8 cellular contexts compared by ENCODE assay signal in the genomic region with DNA sequence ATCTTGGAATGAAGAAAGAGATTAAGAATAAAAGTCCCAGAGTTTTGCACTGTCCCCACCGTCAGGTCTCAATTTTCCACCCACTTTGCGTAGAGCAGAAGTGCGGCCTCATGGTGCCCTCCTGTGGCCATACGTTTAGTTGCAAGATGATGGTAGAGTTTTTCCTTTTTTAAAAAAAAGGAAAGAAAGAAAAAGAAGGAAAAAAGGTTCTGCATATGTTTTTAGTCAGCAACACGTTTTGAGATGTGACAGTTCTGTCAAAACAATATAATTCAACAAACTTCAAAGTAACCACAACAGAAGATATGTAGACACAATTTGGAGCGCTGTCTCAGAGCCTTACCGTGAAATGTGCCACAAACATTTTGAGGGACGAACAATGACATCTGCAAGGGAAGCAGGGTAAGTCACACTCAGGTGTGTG. TPM values are rescaled to one million over a fixed set of nuclear protein-coding genes. Genes with fewer than 3 reads are reported as not detected.
DNase-seq lines count a peak whose midpoint lies in the region; ATAC-seq and TF ChIP-seq lines count a peak whose summit lies in the region.

No MANE protein-coding gene starts in this region.

- peak overlapping the region; percentile 23 for H3K27ac Mint-ChIP-seq in CD8-positive, alpha-beta T cell

- H3K4me3 ChIP-seq in CD8-positive, alpha-beta T cell (ENCODE audit: low read depth, low read length) = no peak overlapping the region
- H3K4me3 ChIP-seq in HCT116 (replicated peaks in 1 of 2; ENCODE audit: low read depth in 1 of 2, low read length in 2 of 2) (no peak overlapping the region), SK-N-SH (ENCODE audit: low read depth in 2 of 2, low read length in 1 of 2) (no peak overlapping the region; a peak in 1 of 4 replicates), heart right ventricle (no peak overlapping the region), gastrocnemius medialis (no peak overlapping the region)

- H4K20me1 ChIP-seq in HCT116 (ENCODE audit: insufficient read depth) = no peaks in the 10 kb centered on the region
- no peaks in the 10 kb centered on the region for H4K20me1 ChIP-seq in SK-N-SH (ENCODE audit: insufficient read depth)

- H3K4me1 Mint-ChIP-seq in CD8-positive, alpha-beta T cell (ENCODE audit: low read depth) = peaks cover 7% of the 10 kb centered on the region

- H3K9me2 ChIP-seq in HCT116 (ENCODE audit: insufficient read depth) (no peaks in the 10 kb centered on the region), SK-N-SH (no peaks in the 10 kb centered on the region)

- peak overlapping the region; percentile 11; the same call in 1 of the 2 replicates for H3K4me2 ChIP-seq in HCT116 (ENCODE audit: low read length)
- H3K4me2 ChIP-seq in SK-N-SH = no peak overlapping the region

- H3K36me3 ChIP-seq in CD8-positive, alpha-beta T cell (ENCODE audit: insufficient read depth, low read length) = no peaks in the 10 kb centered on the region
- H3K36me3 ChIP-seq in HCT116 (ENCODE audit: control insufficient read depth in 1 of 2, insufficient read depth in 2 of 2, low read length in 2 of 2) (no peaks in the 10 kb centered on the region), SK-N-SH (replicated peaks in 1 of 2; ENCODE audit: control insufficient read depth in 1 of 2, insufficient read depth in 2 of 2, low read length in 1 of 2) (no peaks in the 10 kb centered on the region), heart right ventricle (no peaks in the 10 kb centered on the region), gastrocnemius medialis (no peaks in the 10 kb centered on the region)

- H3K36me3 Mint-ChIP-seq in CD8-positive, alpha-beta T cell = no peaks in the 10 kb centered on the region

- H3K27me3 Mint-ChIP-seq in CD8-positive, alpha-beta T cell (ENCODE audit: low read depth) = no peaks in the 10 kb centered on the region

- WGBS in SK-N-SH (ENCODE audit: low lambda C conversion rate) = 34% methylated on average over 8 of the region's 8 CpGs
- WGBS in heart right ventricle, 2 donors = 21 to 23% methylated on average over 8 of the region's 8 CpGs

- no TSS peak for BruUV-seq in HCT116 (replicated peaks; lab: Mats Ljungman, UMichigan)

- H3F3A ChIP-seq in SK-N-SH (replicated peaks; ENCODE audit: insufficient read depth) = no peaks in the 10 kb centered on the region

- in situ Hi-C loops in gastrocnemius medialis (cut with MboI; ENCODE audit: low sequenced_read_pairs in 4 of 4) = loop anchor here (25.0 kb wide), 5 partner anchors 424 to 1374 kb away; a partner anchor contains a TSS

- TF ChIP-seq RAD21 in HCT116 (IDR thresholded peaks at IDR 0.05; ENCODE audit: low read depth) (peak; percentile 88), SK-N-SH (IDR thresholded peaks at IDR 0.05; ENCODE audit: low read length) (peak; percentile 97)

- H3K9me3 ChIP-seq in CD8-positive, alpha-beta T cell (ENCODE audit: low read length) = no peaks in the 10 kb centered on the region
- H3K9me3 ChIP-seq in HCT116 (ENCODE audit: control insufficient read depth in 1 of 2, insufficient read depth in 1 of 2, low read depth in 1 of 2, low read length in 2 of 2) (no peaks in the 10 kb centered on the region), SK-N-SH (no peaks in the 10 kb centered on the region), heart right ventricle (no peaks in the 10 kb centered on the region), gastrocnemius medialis (no peaks in the 10 kb centered on the region)

- no peaks in the 10 kb centered on the region for H3K4me1 ChIP-seq in CD8-positive, alpha-beta T cell (ENCODE audit: insufficient read depth, low read length)
- H3K4me1 ChIP-seq in HCT116 (ENCODE audit: control insufficient read depth in 1 of 2, insufficient read depth in 2 of 2, low read length in 2 of 2) (no peaks in the 10 kb centered on the region), SK-N-SH (ENCODE audit: control insufficient read depth in 1 of 2, insufficient read depth in 2 of 2, low read depth in 1 of 2, low read length in 1 of 2) (no peaks in the 10 kb centered on the region), heart right ventricle (peaks cover 0 to 8% (median 0%) of the 10 kb centered on the region in 9 donors), gastrocnemius medialis (peaks cover 0 to 3% of the 10 kb centered on the region in 2 donors)

- peak overlapping the region; percentile 27 for H3K4me3 Mint-ChIP-seq in CD8-positive, alpha-beta T cell

- no peaks in the 10 kb centered on the region for H3K79me2 ChIP-seq in HCT116 (ENCODE audit: insufficient read depth, low read length)
- H3K79me2 ChIP-seq in SK-N-SH (ENCODE audit: insufficient read depth) = no peaks in the 10 kb centered on the region

- RAD21 ChIA-PET in HCT116 (lab: Charles Lee; ENCODE audit: low non-redundant PET in 1 of 2, low total read pairs in 2 of 2, uncharacterized antibody in 2 of 2, unreplicated experiment in 2 of 2) = interaction anchor here (0.8 to 1.2 kb wide), 3 partner anchors 234 to 235 kb away, joined by 3 read pairs; no protein-coding TSS in a partner anchor

- no peaks in the 10 kb centered on the region for H3K27me3 ChIP-seq in CD8-positive, alpha-beta T cell (ENCODE audit: insufficient read depth, low read length)
- H3K27me3 ChIP-seq in HCT116 (ENCODE audit: insufficient read depth, low read length) (no peaks in the 10 kb centered on the region), SK-N-SH (ENCODE audit: insufficient read depth) (no peaks in the 10 kb centered on the region), heart right ventricle (no peaks in the 10 kb centered on the region), gastrocnemius medialis (no peaks in the 10 kb centered on the region)

- intact Hi-C loops in CD8-positive, alpha-beta T cell (cut with DNase I, micrococcal nuclease) = loop anchor here (1.0 to 10.0 kb wide), 8 partner anchors 29 to 1371 kb away; no protein-coding TSS in a partner anchor
- intact Hi-C loops in HCT116 (cut with micrococcal nuclease) (loop anchor here (1.0 to 5.0 kb wide), 4 partner anchors 148 to 1374 kb away; no protein-coding TSS in a partner anchor), heart right ventricle (cut with DNase I) (loop anchor here in 9 of 10 donors (1.0 to 10.0 kb wide), 12 partner anchors 141 to 1371 kb away; a partner anchor contains a TSS), gastrocnemius medialis (cut with DNase I; ENCODE audit: low total_unique reads) (loop anchor here (5.0 to 10.0 kb wide), 4 partner anchors 151 to 1211 kb away; no protein-coding TSS in a partner anchor)

- TF ChIP-seq EP300 in SK-N-SH (IDR thresholded peaks at IDR 0.05; ENCODE audit: borderline replicate concordance in 1 of 2, low read depth in 1 of 2, low read length in 1 of 2) = no peak

- peak in 6 of 7 experiments; percentile 15 to 68 (median 44) for DNase-seq in CD8-positive, alpha-beta T cell
- DNase-seq in HCT116 (ENCODE audit: low read depth, low spot score) (peak; percentile 38), SK-N-SH (peak; percentile 71), heart right ventricle (peak; percentile 21 to 35), gastrocnemius medialis (peak in 1 of 2 donors; percentile 16), HuH-7.5 (ENCODE audit: low spot score) (no peak)
- peak; percentile 2 for DNase-seq in activated naive CD8-positive, alpha-beta T cell treated with anti-CD3 and anti-CD28 coated beads, Interleukin-2, amount 50 U/mL, for 16 hours (ENCODE audit: low read depth, low spot score)

- no peaks in the 10 kb centered on the region for H3K9me3 Mint-ChIP-seq in CD8-positive, alpha-beta T cell

- no peak overlapping the region for H3K27ac ChIP-seq in CD8-positive, alpha-beta T cell (ENCODE audit: low read depth, low read length)
- H3K27ac ChIP-seq in HCT116 (ENCODE audit: low read depth, low read length) = no peak overlapping the region
- no peak overlapping the region for H3K27ac ChIP-seq in SK-N-SH (ENCODE audit: low read depth in 2 of 2, low read length in 1 of 2)
- H3K27ac ChIP-seq in heart right ventricle = no peak overlapping the region
- no peak overlapping the region for H3K27ac ChIP-seq in gastrocnemius medialis

- no peak for TF ChIP-seq POLR2A in HCT116 (IDR thresholded peaks at IDR 0.05; ENCODE audit: borderline replicate concordance, extremely low read depth, insufficient read depth, insufficient read length)
- no peak for TF ChIP-seq POLR2A in gastrocnemius medialis (IDR thresholded peaks at IDR 0.05)

- peak; percentile 73 for ATAC-seq in CD8-positive, alpha-beta T cell
- peak; percentile 83 for ATAC-seq in HCT116
- peak in 7 of 8 donors; percentile 41 to 72 (median 66) for ATAC-seq in heart right ventricle
- ATAC-seq in gastrocnemius medialis = peak; percentile 61 to 64
- ATAC-seq in GM19467 (IDR thresholded peaks at IDR 0.05; ENCODE audit: unreplicated experiment) = no peak

- H3K9ac ChIP-seq in HCT116 (ENCODE audit: low read length) (no peak overlapping the region), SK-N-SH (no peak overlapping the region)

- CTCF ChIA-PET in CD8-positive, alpha-beta T cell (lab: Charles Lee) = interaction anchor here (0.6 to 3.3 kb wide), 21 partner anchors 10 to 1542 kb away, joined by 3 to 28 read pairs (median 4); no protein-coding TSS in a partner anchor
- CTCF ChIA-PET in HCT116 (lab: Charles Lee) = interaction anchor here (0.6 to 2.7 kb wide), 3 partner anchors 216 to 420 kb away, joined by 3 to 43 read pairs (median 3); no protein-coding TSS in a partner anchor
- CTCF ChIA-PET in SK-N-SH (lab: Yijun Ruan, JAX) = interaction anchor here (0.6 to 4.2 kb wide), 29 partner anchors 10 to 1375 kb away, joined by 3 to 36 read pairs (median 4); a partner anchor contains a TSS

- TF ChIP-seq CTCF in CD8-positive, alpha-beta T cell (IDR thresholded peaks at IDR 0.05) = peak; percentile 92
- TF ChIP-seq CTCF in HCT116 (IDR thresholded peaks at IDR 0.05 in 2 of 3, conservative IDR thresholded peaks at IDR 0.05 in 1 of 3; ENCODE audit: borderline replicate concordance in 1 of 3, insufficient read depth in 1 of 3, low read depth in 2 of 3, low read length in 2 of 3) (peak; percentile 58 to 88 (median 78); a peak in 5 of 6 replicates), SK-N-SH (IDR thresholded peaks at IDR 0.05) (peak; percentile 85), heart right ventricle (IDR thresholded peaks at IDR 0.05) (peak; percentile 64 to 88 (median 84)), gastrocnemius medialis (IDR thresholded peaks at IDR 0.05 in 4 of 5, conservative IDR thresholded peaks at IDR 0.05 in 1 of 5) (peak; percentile 67 to 79 (median 76))

- POLR2A ChIA-PET in CD8-positive, alpha-beta T cell (lab: Charles Lee) = interaction anchor here (0.6 kb wide), 1 partner anchor 425 kb away, joined by 3 read pairs; no protein-coding TSS in a partner anchor
- POLR2A ChIA-PET in HCT116 (lab: Charles Lee) (no interaction called here), SK-N-SH (lab: Yijun Ruan, JAX) (no interaction called here)

- H2AFZ ChIP-seq in HCT116 (ENCODE audit: low read depth, low read length, poor library complexity, severe bottlenecking) = no peak overlapping the region
- peak overlapping the region; percentile 60; the same call in 1 of the 2 replicates for H2AFZ ChIP-seq in SK-N-SH (ENCODE audit: low read depth)

RNA-seq across cellular contexts. Expression of a gene that starts 24.6 kb away (rescaled TPM):
- total RNA-seq in CD8-positive, alpha-beta T cell = 10 to 100 TPM in 1 of 2 experiments, 1 to 10 TPM in 1; 9.5 to 11.0 TPM
- 5.1 TPM for total RNA-seq in HCT116 (2021; ENCODE audit: unreplicated experiment)
- 1.5 and 2.0 TPM in 2 replicates for polyA plus RNA-seq in HCT116 (2012)
- 1.4 and 2.5 TPM in 2 replicates for polyA plus RNA-seq in SK-N-SH (2012; rRNA removed)
- polyA plus RNA-seq in SK-N-SH (2012; cell fraction: cytosol; rRNA removed) = 0.18 and 0.33 TPM in 2 replicates
- polyA plus RNA-seq in SK-N-SH (2012; cell fraction: nucleus; rRNA removed) = 7.9 and 11.9 TPM in 2 replicates
- 1 to 10 TPM in 8 of 10 donors, under 1 TPM in 2; 0.88 to 2.0 (median 1.3) TPM for total RNA-seq in heart right ventricle
- polyA plus RNA-seq in heart right ventricle = under 1 TPM; 0.28 to 0.80 TPM
- total RNA-seq in gastrocnemius medialis = 1 to 10 TPM in 1 of 4 donors, under 1 TPM in 3; 0.18 to 4.8 (median 0.65) TPM
